Comparison of ENCODE assay signal across 27 cellular contexts in the genomic region with DNA sequence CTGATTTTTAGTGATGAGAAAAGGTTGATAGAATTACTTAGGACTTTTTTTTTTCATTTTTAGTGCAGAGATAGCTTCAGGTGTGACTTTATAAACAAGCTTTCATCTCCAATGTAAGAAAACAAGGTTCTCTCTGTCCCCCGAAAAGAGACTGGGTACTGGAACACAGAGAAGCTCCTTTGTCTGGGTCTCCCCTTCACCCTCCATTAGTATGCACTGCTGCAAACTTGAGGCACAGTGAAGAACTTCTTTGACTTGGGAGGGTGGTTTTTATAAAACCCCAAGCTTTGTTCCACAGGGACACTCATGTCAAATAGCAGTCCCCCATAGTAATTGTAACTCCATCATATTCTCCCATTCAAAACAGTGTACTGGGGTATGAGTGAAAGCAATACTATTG.
"Had no signal": no experiment of that assay in that cellular context is flagged by ENCODE, and none has a peak within 500 bp of the region (broad histone marks: within the 10 kb centered on the region; RNA-seq: fewer than 3 reads in every experiment).

No MANE protein-coding gene starts in this region.

- H3K4me1 ChIP-seq: esophagus squamous epithelium, parathyroid adenoma, prostate gland, right atrium auricular region, testis, tibial artery had no signal

- H3K9ac ChIP-seq: neural progenitor cell, parathyroid adenoma had no signal

- H3K4me3 ChIP-seq: coronary artery, esophagus squamous epithelium, lung, mucosa of descending colon, neural progenitor cell, prostate gland, right atrium auricular region, smooth muscle cell, testis, tibial artery had no signal

- H3K27ac ChIP-seq: coronary artery, esophagus squamous epithelium, neural progenitor cell, parathyroid adenoma, prostate gland, right atrium auricular region, testis, tibial artery had no signal

- H3K4me2 ChIP-seq: neural progenitor cell, smooth muscle cell had no signal

- H3K36me3 ChIP-seq: esophagus squamous epithelium, neural progenitor cell, prostate gland, right atrium auricular region, tibial artery had no signal

- H3K9me3 ChIP-seq: esophagus squamous epithelium, mucosa of descending colon, prostate gland, right atrium auricular region, testis, tibial artery had no signal

- H2AFZ ChIP-seq: neural progenitor cell, parathyroid adenoma had no signal

- H3K79me2 ChIP-seq: parathyroid adenoma had no signal

- DNase-seq: dermis blood vessel endothelial cell; effector memory CD8-positive, alpha-beta T cell; erythroblast; esophagus squamous epithelium; foreskin melanocyte; immature natural killer cell; mesenchymal stem cell; mucosa of descending colon; naive B cell; stimulated activated CD4-positive, alpha-beta T cell treated with anti-CD3 and anti-CD28 coated beads, Interleukin-12 subunit alpha, Interleukin-12 subunit beta, amount 100 ng/mL, for 4 hours; stimulated activated CD4-positive, alpha-beta T cell treated with anti-CD3 and anti-CD28 coated beads, Interleukin-1b, Interleukin-23, amount 100 ng/mL, for 48 hours; stimulated activated CD4-positive, alpha-beta T cell treated with anti-CD3 and anti-CD28 coated beads, Interleukin-4, amount 100 ng/mL, for 1 hour; stimulated activated CD8-positive, alpha-beta memory T cell treated with anti-CD3 and anti-CD28 coated beads, Interleukin-4, amount 100 ng/mL, for 48 hours; stimulated activated naive CD4-positive, alpha-beta T cell; stimulated activated naive CD8-positive, alpha-beta T cell treated with anti-CD3 and anti-CD28 coated beads, Interleukin-15, amount 100 ng/mL, for 72 hours; testis; tibial artery had no signal

- H3K27me3 ChIP-seq: esophagus squamous epithelium, neural progenitor cell, right atrium auricular region, testis, tibial artery had no signal

- ATAC-seq: effector memory CD8-positive, alpha-beta T cell; left lobe of liver; mucosa of descending colon; natural killer cell treated with Interleukin-12 subunit alpha and Interleukin-12 subunit beta and Interleukin-15 and Interleukin-18, amount 100 ng/mL, for 72 hours; sciatic nerve; stimulated activated naive CD8-positive, alpha-beta T cell treated with anti-CD3 and anti-CD28 coated beads, Interleukin-15, amount 100 ng/mL, for 72 hours had no signal
